In the genomic region with DNA sequence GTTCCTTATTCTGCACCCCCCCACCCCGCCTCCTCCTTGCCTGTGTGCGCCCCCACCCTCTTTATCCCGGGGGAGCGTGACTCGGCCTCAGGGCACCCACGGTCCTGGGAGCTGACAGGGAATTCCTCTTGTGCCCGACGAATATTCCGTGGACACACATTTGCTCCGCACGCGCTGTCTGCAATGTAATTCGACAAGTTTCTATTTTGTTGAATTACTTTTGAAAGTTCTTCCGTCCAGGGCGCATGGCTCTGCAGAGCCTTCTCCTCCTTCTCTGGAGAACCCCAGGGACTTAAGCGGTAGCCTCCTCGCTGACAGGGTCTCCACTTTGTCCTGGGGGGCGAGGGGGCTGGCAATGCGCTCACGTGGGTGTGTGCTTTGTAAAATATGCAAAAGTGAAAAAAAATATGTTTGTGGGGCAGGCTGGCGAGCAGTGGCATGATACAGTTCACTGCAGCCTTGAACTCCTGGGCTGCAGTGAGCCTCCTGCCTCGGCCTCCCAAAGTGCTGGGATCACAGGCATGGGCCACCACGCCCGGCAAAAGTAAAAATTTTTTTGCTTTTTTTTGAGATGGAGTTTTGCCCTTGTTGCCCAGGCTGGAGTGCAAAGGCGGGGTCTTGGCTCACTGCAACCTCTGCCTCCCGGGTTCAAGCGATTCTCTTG, we compare ENCODE assay signal across 8 cellular contexts. TPM values are rescaled to one million over a fixed set of nuclear protein-coding genes. Genes with fewer than 3 reads are reported as not detected.
DNase-seq lines count a peak whose midpoint lies in the region; ATAC-seq and TF ChIP-seq lines count a peak whose summit lies in the region.

No MANE protein-coding gene starts in this region.

- no peaks in the 10 kb centered on the region for H3K9me3 Mint-ChIP-seq in naive thymus-derived CD8-positive, alpha-beta T cell

- H3K4me3 ChIP-seq in BE2C (ENCODE audit: low read depth, low read length) (peak overlapping the region; percentile 51), colonic mucosa (peak overlapping the region; percentile 55)

- no peak for TF ChIP-seq CTCF in BE2C (IDR thresholded peaks at IDR 0.05; ENCODE audit: low read depth, low read length)
- TF ChIP-seq CTCF in colonic mucosa (IDR thresholded peaks at IDR 0.05): no peak

- H3K36me3 Mint-ChIP-seq in naive thymus-derived CD8-positive, alpha-beta T cell: no peaks in the 10 kb centered on the region

- peaks cover 15 to 33% (median 28%) of the 10 kb centered on the region in 4 donors for H3K4me1 Mint-ChIP-seq in naive thymus-derived CD8-positive, alpha-beta T cell

- peaks cover 0 to 2% (median 0%) of the 10 kb centered on the region in 5 donors for H3K27me3 Mint-ChIP-seq in naive thymus-derived CD8-positive, alpha-beta T cell

- H3K4me1 ChIP-seq in BE2C: peaks cover 9% of the 10 kb centered on the region
- peaks cover 4% of the 10 kb centered on the region for H3K4me1 ChIP-seq in colonic mucosa

- H3K9me3 ChIP-seq in BE2C: no peaks in the 10 kb centered on the region
- H3K9me3 ChIP-seq in KOPT-K1 (ENCODE audit: insufficient read depth, low read length, poor library complexity, severe bottlenecking): no peaks in the 10 kb centered on the region
- H3K9me3 ChIP-seq in colonic mucosa: no peaks in the 10 kb centered on the region

- POLR2A ChIA-PET in naive thymus-derived CD8-positive, alpha-beta T cell (lab: Charles Lee): interaction anchor here (1.0 to 1.7 kb wide), 3 partner anchors 12 to 341 kb away, joined by 3 to 6 read pairs (median 4); a partner anchor contains a TSS

- DNase-seq in BE2C: no peak
- DNase-seq in colonic mucosa: no peak
- DNase-seq in naive thymus-derived CD8-positive, alpha-beta T cell: no peak
- no peak for DNase-seq in NAMALWA (ENCODE audit: low spot score)
- no peak for DNase-seq in stimulated activated CD4-positive, alpha-beta T cell treated with anti-CD3 and anti-CD28 coated beads, Interleukin-1b, Interleukin-23, amount 100 ng/mL, for 48 hours

- ATAC-seq in naive thymus-derived CD8-positive, alpha-beta T cell: no peak
- ATAC-seq in GM18517 (IDR thresholded peaks at IDR 0.05; ENCODE audit: unreplicated experiment): no peak
- no peak for ATAC-seq in esophagus mucosa

- H3K27ac Mint-ChIP-seq in naive thymus-derived CD8-positive, alpha-beta T cell: peak overlapping the region in 9 of 10 donors; percentile 47 to 94 (median 80)

- H3K27ac ChIP-seq in KOPT-K1 (ENCODE audit: low read depth, low read length, poor library complexity, severe bottlenecking) (peak overlapping the region; percentile 85), colonic mucosa (peak overlapping the region; percentile 87)

- H3K27me3 ChIP-seq in BE2C (no peaks in the 10 kb centered on the region), colonic mucosa (no peaks in the 10 kb centered on the region)

- H3K36me3 ChIP-seq in BE2C: peaks cover 21% of the 10 kb centered on the region
- H3K36me3 ChIP-seq in KOPT-K1 (ENCODE audit: insufficient read depth, low read length): peaks cover 18% of the 10 kb centered on the region
- no peaks in the 10 kb centered on the region for H3K36me3 ChIP-seq in colonic mucosa

- peak overlapping the region; percentile 28 to 82 for H3K9ac ChIP-seq in colonic mucosa (ENCODE audit: low read depth in 2 of 2, low read length in 2 of 2)

- intact Hi-C loops in colonic mucosa (cut with DNase I): no loop called here

- H3K4me3 Mint-ChIP-seq in naive thymus-derived CD8-positive, alpha-beta T cell: peak overlapping the region; percentile 72 to 91 (median 86)

RNA-seq across cellular contexts. Expression of a gene that starts 0.6 kb away (rescaled TPM):
- 187 TPM for polyA plus RNA-seq in BE2C (2012; ENCODE audit: insufficient read depth, insufficient read length, low read depth)
- 100 to 1,000 TPM; 180 to 347 TPM for total RNA-seq in colonic mucosa
- 10 to 100 TPM; 30.9 to 34.7 TPM for total RNA-seq in naive thymus-derived CD8-positive, alpha-beta T cell
- polyA plus RNA-seq in naive thymus-derived CD8-positive, alpha-beta T cell: 100 to 1,000 TPM in 1 of 3 donors, 10 to 100 TPM in 2; 64.1 to 126 (median 99.2) TPM
- total RNA-seq in esophagus mucosa: 90.4 TPM
